13 cellular contexts compared by ENCODE assay signal in the genomic region with DNA sequence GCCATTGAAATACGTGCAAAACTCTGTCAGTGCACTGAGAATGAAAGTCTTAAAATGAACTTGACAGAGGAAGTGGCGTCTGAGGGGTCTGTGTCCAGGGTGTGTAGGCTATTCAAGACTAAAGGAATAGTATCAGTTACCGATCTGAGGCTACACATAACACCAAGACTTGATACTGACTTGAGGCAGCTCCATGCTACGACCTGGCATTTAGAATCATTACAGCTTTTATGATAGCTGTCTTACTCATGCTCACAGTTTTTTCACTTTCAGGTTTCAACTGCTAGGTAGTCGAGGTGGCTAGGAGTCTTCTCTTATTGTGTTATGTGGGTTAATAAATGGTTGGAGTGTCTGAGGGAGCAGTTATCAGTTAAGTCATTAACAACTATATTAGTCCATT.
DNase-seq lines count a peak whose midpoint lies in the region; ATAC-seq and TF ChIP-seq lines count a peak whose summit lies in the region.
"Had no signal": no experiment of that assay in that cellular context is flagged by ENCODE, and none has a peak within 500 bp of the region (broad histone marks: within the 10 kb centered on the region; RNA-seq: fewer than 3 reads in every experiment).

No MANE protein-coding gene starts in this region.

- H3K9me3 Mint-ChIP-seq in activated naive CD4-positive, alpha-beta T cell treated with anti-CD3 and anti-CD28 coated beads, Interleukin-2, amount 50 U/mL, for 72 hours = peaks cover 4 to 10% of the 10 kb centered on the region in 2 donors

- H3K4me1 ChIP-seq in mucosa of descending colon (ENCODE audit: low read depth) (no peaks in the 10 kb centered on the region), right atrium auricular region (no peaks in the 10 kb centered on the region)

- TF ChIP-seq CTCF in mucosa of descending colon (IDR thresholded peaks at IDR 0.05) (no peak), right atrium auricular region (IDR thresholded peaks at IDR 0.05) (no peak)

- no peak overlapping the region for H3K27ac Mint-ChIP-seq in activated naive CD4-positive, alpha-beta T cell treated with anti-CD3 and anti-CD28 coated beads, Interleukin-2, amount 50 U/mL, for 72 hours
- H3K27ac Mint-ChIP-seq: naive thymus-derived CD8-positive, alpha-beta T cell had no signal

- peak; percentile 81 to 98 for ATAC-seq in activated naive CD4-positive, alpha-beta T cell treated with anti-CD3 and anti-CD28 coated beads, Interleukin-2, amount 50 U/mL, for 72 hours
- ATAC-seq in GM21528 (IDR thresholded peaks at IDR 0.05; ENCODE audit: low FRiP score, unreplicated experiment) (peak; percentile 78), HG03095 (IDR thresholded peaks at IDR 0.05; ENCODE audit: unreplicated experiment) (peak; percentile 73), mucosa of descending colon (peak; percentile 24)
- ATAC-seq: naive thymus-derived CD8-positive, alpha-beta T cell had no signal

- H3K27me3 ChIP-seq in right atrium auricular region = no peaks in the 10 kb centered on the region

- DNase-seq in activated naive CD4-positive, alpha-beta T cell treated with anti-CD3 and anti-CD28 coated beads, Interleukin-2, amount 50 U/mL, for 72 hours (ENCODE audit: low spot score in 2 of 2) = no peak
- DNase-seq in activated naive CD4-positive, alpha-beta T cell treated with anti-CD3 and anti-CD28 coated beads, Interleukin-2, amount 50 U/mL, for 16 hours = no peak
- no peak for DNase-seq in mucosa of descending colon
- no peak for DNase-seq in NOMO-1 treated with DMSO at 0.1 percent for 48 hours (lab: John Stamatoyannopoulos, UW; ENCODE audit: unreplicated experiment)
- DNase-seq in HCEC 1CT = no peak
- DNase-seq in right atrium auricular region (ENCODE audit: low spot score) = no peak
- DNase-seq: activated gamma-delta T cell; cerebellar nuclear complex; naive thymus-derived CD8-positive, alpha-beta T cell had no signal

- intact Hi-C loops in mucosa of descending colon (cut with DNase I, micrococcal nuclease) = no loop called here

- H3K27ac ChIP-seq in right atrium auricular region = no peak overlapping the region
- H3K27ac ChIP-seq: skin epidermis, VCaP had no signal

- peaks cover 2% of the 10 kb centered on the region for H3K9me3 ChIP-seq in mucosa of descending colon
- no peaks in the 10 kb centered on the region for H3K9me3 ChIP-seq in right atrium auricular region

- peaks cover 4 to 6% of the 10 kb centered on the region in 2 donors for H3K36me3 Mint-ChIP-seq in activated naive CD4-positive, alpha-beta T cell treated with anti-CD3 and anti-CD28 coated beads, Interleukin-2, amount 50 U/mL, for 72 hours

- no peak overlapping the region for H3K4me3 ChIP-seq in mucosa of descending colon
- no peak overlapping the region for H3K4me3 ChIP-seq in right atrium auricular region
- H3K4me3 ChIP-seq: skin epidermis had no signal

- no peaks in the 10 kb centered on the region for H3K36me3 ChIP-seq in mucosa of descending colon (ENCODE audit: low read depth)
- H3K36me3 ChIP-seq in right atrium auricular region = no peaks in the 10 kb centered on the region

Comparison
In these comparisons a context has a peak if more than half of its experiments do, and no peak if none do; other contexts are left out.
1. ATAC-seq: peak in every context shown above with its lines; median percentile 90 in activated naive CD4-positive, alpha-beta T cell treated with anti-CD3 and anti-CD28 coated beads, Interleukin-2, amount 50 U/mL, for 72 hours; 78 in GM21528; 73 in HG03095; 24 in mucosa of descending colon.